11 cellular contexts compared by ENCODE assay signal in genomic region chr16:73021866-73022495, GRCh38.
"Had no signal": no experiment of that assay in that cellular context is flagged by ENCODE, and none has a peak within 500 bp of the region (broad histone marks: within the 10 kb centered on the region; RNA-seq: fewer than 3 reads in every experiment).

No MANE protein-coding gene starts in this region.

- H3K4me1 Mint-ChIP-seq: stimulated activated effector memory CD8-positive, alpha-beta T cell treated with anti-CD3 and anti-CD28 coated beads, Interleukin-12 subunit alpha, Interleukin-12 subunit beta, amount 100 ng/mL, for 72 hours had no signal

- H3K27ac Mint-ChIP-seq: activated naive CD4-positive, alpha-beta T cell treated with anti-CD3 and anti-CD28 coated beads, Interleukin-2, amount 50 U/mL, for 72 hours; nephron; stimulated activated effector memory CD8-positive, alpha-beta T cell treated with anti-CD3 and anti-CD28 coated beads, Interleukin-12 subunit alpha, Interleukin-12 subunit beta, amount 100 ng/mL, for 72 hours had no signal

- H3K36me3 ChIP-seq: heart left ventricle had no signal

- H3K4me3 Mint-ChIP-seq: nephron; stimulated activated effector memory CD8-positive, alpha-beta T cell treated with anti-CD3 and anti-CD28 coated beads, Interleukin-12 subunit alpha, Interleukin-12 subunit beta, amount 100 ng/mL, for 72 hours had no signal

- H3K27me3 ChIP-seq: foreskin keratinocyte, heart left ventricle had no signal

- H3K9me3 Mint-ChIP-seq: nephron; stimulated activated effector memory CD8-positive, alpha-beta T cell treated with anti-CD3 and anti-CD28 coated beads, Interleukin-12 subunit alpha, Interleukin-12 subunit beta, amount 100 ng/mL, for 72 hours had no signal

- H3K9me3 ChIP-seq: heart left ventricle had no signal

- H3K36me3 Mint-ChIP-seq: stimulated activated effector memory CD8-positive, alpha-beta T cell treated with anti-CD3 and anti-CD28 coated beads, Interleukin-12 subunit alpha, Interleukin-12 subunit beta, amount 100 ng/mL, for 72 hours had no signal

- H3K4me3 ChIP-seq: heart left ventricle had no signal

- H3K27ac ChIP-seq: foreskin keratinocyte had no signal

- DNase-seq: activated CD4-positive, alpha-beta T cell treated with anti-CD3 and anti-CD28 coated beads, Interleukin-2, amount 50 U/mL, for 4 hours; activated T-cell treated with anti-CD3 and anti-CD28 coated beads, Interleukin-2, amount 50 U/mL, for 1 hour; foreskin keratinocyte; heart left ventricle; islet precursor cell; retina; T-helper 2 cell had no signal

- ATAC-seq: activated naive CD4-positive, alpha-beta T cell treated with anti-CD3 and anti-CD28 coated beads, Interleukin-2, amount 50 U/mL, for 72 hours; foreskin keratinocyte; heart left ventricle; left lobe of liver; stimulated activated effector memory CD8-positive, alpha-beta T cell treated with anti-CD3 and anti-CD28 coated beads, Interleukin-12 subunit alpha, Interleukin-12 subunit beta, amount 100 ng/mL, for 72 hours had no signal
